ENCODE assay signal across 9 cellular contexts in the genomic region with DNA sequence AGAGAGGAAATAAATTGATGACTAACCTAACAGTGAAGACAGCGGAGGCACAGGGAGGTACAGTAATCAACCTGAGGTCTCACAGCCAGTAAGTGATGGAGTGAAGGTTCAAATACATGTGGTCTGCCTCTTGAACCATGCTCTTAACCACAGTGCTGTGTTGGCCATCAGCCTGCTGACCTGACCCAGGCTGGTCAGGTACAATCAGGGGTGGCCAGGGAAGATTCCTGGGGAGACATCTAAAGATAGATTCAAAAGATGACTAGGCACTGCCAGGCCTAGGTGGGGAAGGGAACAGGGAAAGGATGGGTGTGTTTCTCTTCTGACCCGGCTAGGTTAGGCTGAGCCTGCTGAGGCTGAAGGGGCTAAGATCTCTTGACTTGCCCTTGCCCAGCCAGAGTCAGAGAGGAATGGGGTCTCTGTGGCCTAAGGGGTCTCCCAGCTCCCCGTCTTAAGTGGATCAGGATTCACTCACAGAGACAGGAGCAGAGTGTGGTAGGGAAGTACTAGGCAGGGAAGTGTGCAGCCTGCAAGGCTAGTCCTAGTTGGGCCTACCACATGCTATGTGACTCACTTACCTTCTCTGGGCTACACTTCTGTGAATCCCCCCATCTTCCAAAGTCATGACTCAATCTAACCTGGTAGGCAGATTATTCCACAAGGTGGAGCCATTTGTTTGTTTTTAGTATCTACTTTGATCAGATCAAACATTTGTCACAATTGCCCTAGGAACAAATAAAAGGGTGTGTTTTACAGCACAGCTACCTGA. TPM values are rescaled to one million over a fixed set of nuclear protein-coding genes. Genes with fewer than 3 reads are reported as not detected.
DNase-seq lines count a peak whose midpoint lies in the region; ATAC-seq and TF ChIP-seq lines count a peak whose summit lies in the region.
"Had no signal": no experiment of that assay in that cellular context is flagged by ENCODE, and none has a peak within 500 bp of the region (broad histone marks: within the 10 kb centered on the region; RNA-seq: fewer than 3 reads in every experiment).

No MANE protein-coding gene starts in this region.

- H3K4me3 Mint-ChIP-seq in MCF 10A (ENCODE audit: unreplicated experiment): no peak overlapping the region
- no peak overlapping the region for H3K4me3 Mint-ChIP-seq in type B pancreatic cell

- H3K27me3 Mint-ChIP-seq in MCF 10A (ENCODE audit: insufficient read depth, unreplicated experiment): no peaks in the 10 kb centered on the region
- H3K27me3 Mint-ChIP-seq in type B pancreatic cell: no peaks in the 10 kb centered on the region

- H3K4me3 ChIP-seq in liver (ENCODE audit: low read depth in 1 of 3, low read length in 3 of 3): no peak overlapping the region
- H3K4me3 ChIP-seq: BLaER1 treated with 17β-estradiol and CSF1 and Interleukin-3, amounts not matched to agents 10 nM and 100 nM had no signal

- TF ChIP-seq CTCF in MCF 10A (IDR thresholded peaks at IDR 0.05; ENCODE audit: unreplicated experiment) (peak; percentile 51), liver (IDR thresholded peaks at IDR 0.05; ENCODE audit: low read depth, low read length, missing input control) (peak; percentile 61), type B pancreatic cell (conservative IDR thresholded peaks at IDR 0.05) (peak; percentile 63)

- no peak overlapping the region for H3K9ac ChIP-seq in liver (ENCODE audit: low read depth in 1 of 2, low read length in 2 of 2)

- ATAC-seq in SK-N-SH treated with all-trans-retinoic acid at 6 μM for 48 hours (peak; percentile 73), HG02970 (IDR thresholded peaks at IDR 0.05; ENCODE audit: low FRiP score, unreplicated experiment) (no peak)

- CTCF ChIA-PET in MCF 10A (lab: Yijun Ruan, JAX): interaction anchor here (0.6 to 3.8 kb wide), 19 partner anchors 16 to 615 kb away, joined by 3 to 24 read pairs (median 4); partner anchors contain the start of gene MEI1

- intact Hi-C loops in MCF 10A (cut with micrococcal nuclease): loop anchor here (1.0 to 5.0 kb wide), 4 partner anchors 35 to 290 kb away; no protein-coding TSS in a partner anchor

- H3K9me3 Mint-ChIP-seq in MCF 10A (ENCODE audit: unreplicated experiment): no peaks in the 10 kb centered on the region
- H3K9me3 Mint-ChIP-seq in type B pancreatic cell: no peaks in the 10 kb centered on the region

- peak overlapping the region; percentile 1 for H3K27ac Mint-ChIP-seq in MCF 10A (ENCODE audit: low read depth, unreplicated experiment)
- peak overlapping the region; percentile 55 for H3K27ac Mint-ChIP-seq in type B pancreatic cell

- H3K27ac ChIP-seq in KOPT-K1 (ENCODE audit: low read depth, low read length, poor library complexity, severe bottlenecking): peak overlapping the region; percentile 5
- no peak overlapping the region for H3K27ac ChIP-seq in liver (ENCODE audit: low read depth in 1 of 2, low read length in 2 of 2)

- POLR2A ChIA-PET in MCF 10A (lab: Yijun Ruan, JAX): interaction anchor here (0.6 to 2.2 kb wide), 3 partner anchors 10 to 889 kb away, joined by 3 to 6 read pairs (median 3); partner anchors contain the start of gene SREBF2

- no peaks in the 10 kb centered on the region for H3K4me1 Mint-ChIP-seq in MCF 10A (ENCODE audit: insufficient read depth, unreplicated experiment)
- H3K4me1 Mint-ChIP-seq in type B pancreatic cell (ENCODE audit: unreplicated experiment): peaks cover 60% of the 10 kb centered on the region

- H3K9me3 ChIP-seq in KOPT-K1 (ENCODE audit: insufficient read depth, low read length, poor library complexity, severe bottlenecking): no peaks in the 10 kb centered on the region
- no peaks in the 10 kb centered on the region for H3K9me3 ChIP-seq in liver (ENCODE audit: control insufficient read depth in 4 of 4, low read length in 3 of 4)
- H3K9me3 ChIP-seq: BLaER1 treated with 17β-estradiol and CSF1 and Interleukin-3, amounts not matched to agents 10 nM and 100 nM had no signal

- no peaks in the 10 kb centered on the region for H3K4me1 ChIP-seq in liver (ENCODE audit: control insufficient read depth in 4 of 4, insufficient read depth in 4 of 4, low read length in 3 of 4)

- H3K36me3 Mint-ChIP-seq in MCF 10A (ENCODE audit: insufficient read depth, unreplicated experiment) (no peaks in the 10 kb centered on the region), type B pancreatic cell (peaks cover 17% of the 10 kb centered on the region)

- DNase-seq in NCI-H2081 (lab: John Stamatoyannopoulos, UW): peak; percentile 30 to 66
- DNase-seq in NCI-H2081 treated with DMSO at 0.1 percent for 48 hours (lab: John Stamatoyannopoulos, UW): no peak
- peak; percentile 71 for DNase-seq in MCF 10A (ENCODE audit: unreplicated experiment)
- DNase-seq in type B pancreatic cell (ENCODE audit: extremely low spot score, unreplicated experiment): no peak

- no TSS peak for BruUV-seq in MCF 10A (replicated peaks; lab: Mats Ljungman, UMichigan)

- WGBS in liver: 85% methylated on average over 3 of the region's 3 CpGs

- peak; percentile 86 to 91 for TF ChIP-seq RAD21 in liver (IDR thresholded peaks at IDR 0.05)

- H3K36me3 ChIP-seq in KOPT-K1 (ENCODE audit: insufficient read depth, low read length): peaks cover 78% of the 10 kb centered on the region
- peaks cover 0 to 4% (median 2%) of the 10 kb centered on the region in 4 donors for H3K36me3 ChIP-seq in liver (ENCODE audit: control insufficient read depth in 4 of 4, insufficient read depth in 3 of 4, low read depth in 1 of 4, low read length in 3 of 4)

- no peaks in the 10 kb centered on the region for H3K27me3 ChIP-seq in liver (ENCODE audit: control insufficient read depth in 4 of 4, insufficient read depth in 4 of 4, low read length in 3 of 4)
- H3K27me3 ChIP-seq: BLaER1 treated with 17β-estradiol and CSF1 and Interleukin-3, amounts not matched to agents 10 nM and 100 nM had no signal

TF ChIP-seq in SK-N-SH treated with all-trans-retinoic acid at 6 μM for 48 hours, 23 proteins besides CTCF, POLR2A, EP300 and RAD21:
- no peak for TF ChIP-seq POU6F1 (CRISPR knock-in tag; IDR thresholded peaks at IDR 0.05; ENCODE audit: borderline replicate concordance, low read depth)
- TF ChIP-seq ZNF8 (CRISPR knock-in tag; IDR thresholded peaks at IDR 0.05): peak; percentile 55; the same call in 1 of the 2 replicates
- no peak for TF ChIP-seq TCF4 (CRISPR knock-in tag; IDR thresholded peaks at IDR 0.05; ENCODE audit: borderline replicate concordance)

TF ChIP-seq in liver, 16 proteins besides CTCF, POLR2A, EP300 and RAD21 (continues in another document):
- no peak for TF ChIP-seq YY1 (IDR thresholded peaks at IDR 0.05)
- TF ChIP-seq EGR1 (IDR thresholded peaks at IDR 0.05; ENCODE audit: low read depth in 2 of 2): no peak
- no peak for TF ChIP-seq GABPA (IDR thresholded peaks at IDR 0.05 in 1 of 2, conservative IDR thresholded peaks at IDR 0.05 in 1 of 2)
- TF ChIP-seq, protein P1, sequence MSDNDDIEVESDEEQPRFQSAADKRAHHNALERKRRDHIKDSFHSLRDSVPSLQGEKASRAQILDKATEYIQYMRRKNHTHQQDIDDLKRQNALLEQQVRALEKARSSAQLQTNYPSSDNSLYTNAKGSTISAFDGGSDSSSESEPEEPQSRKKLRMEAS (IDR thresholded peaks at IDR 0.05): no peak
- no peak for TF ChIP-seq SP1 (IDR thresholded peaks at IDR 0.05)
- TF ChIP-seq, protein P2, sequence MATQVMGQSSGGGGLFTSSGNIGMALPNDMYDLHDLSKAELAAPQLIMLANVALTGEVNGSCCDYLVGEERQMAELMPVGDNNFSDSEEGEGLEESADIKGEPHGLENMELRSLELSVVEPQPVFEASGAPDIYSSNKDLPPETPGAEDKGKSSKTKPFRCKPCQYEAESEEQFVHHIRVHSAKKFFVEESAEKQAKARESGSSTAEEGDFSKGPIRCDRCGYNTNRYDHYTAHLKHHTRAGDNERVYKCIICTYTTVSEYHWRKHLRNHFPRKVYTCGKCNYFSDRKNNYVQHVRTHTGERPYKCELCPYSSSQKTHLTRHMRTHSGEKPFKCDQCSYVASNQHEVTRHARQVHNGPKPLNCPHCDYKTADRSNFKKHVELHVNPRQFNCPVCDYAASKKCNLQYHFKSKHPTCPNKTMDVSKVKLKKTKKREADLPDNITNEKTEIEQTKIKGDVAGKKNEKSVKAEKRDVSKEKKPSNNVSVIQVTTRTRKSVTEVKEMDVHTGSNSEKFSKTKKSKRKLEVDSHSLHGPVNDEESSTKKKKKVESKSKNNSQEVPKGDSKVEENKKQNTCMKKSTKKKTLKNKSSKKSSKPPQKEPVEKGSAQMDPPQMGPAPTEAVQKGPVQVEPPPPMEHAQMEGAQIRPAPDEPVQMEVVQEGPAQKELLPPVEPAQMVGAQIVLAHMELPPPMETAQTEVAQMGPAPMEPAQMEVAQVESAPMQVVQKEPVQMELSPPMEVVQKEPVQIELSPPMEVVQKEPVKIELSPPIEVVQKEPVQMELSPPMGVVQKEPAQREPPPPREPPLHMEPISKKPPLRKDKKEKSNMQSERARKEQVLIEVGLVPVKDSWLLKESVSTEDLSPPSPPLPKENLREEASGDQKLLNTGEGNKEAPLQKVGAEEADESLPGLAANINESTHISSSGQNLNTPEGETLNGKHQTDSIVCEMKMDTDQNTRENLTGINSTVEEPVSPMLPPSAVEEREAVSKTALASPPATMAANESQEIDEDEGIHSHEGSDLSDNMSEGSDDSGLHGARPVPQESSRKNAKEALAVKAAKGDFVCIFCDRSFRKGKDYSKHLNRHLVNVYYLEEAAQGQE (IDR thresholded peaks at IDR 0.05): no peak
- no peak for TF ChIP-seq ZBTB33 (IDR thresholded peaks at IDR 0.05)
- no peak for TF ChIP-seq TAF1 (conservative IDR thresholded peaks at IDR 0.05)
- no peak for TF ChIP-seq FOXA2 (IDR thresholded peaks at IDR 0.05)
- TF ChIP-seq RXRA (IDR thresholded peaks at IDR 0.05): no peak
- no peak for TF ChIP-seq HNF4G (IDR thresholded peaks at IDR 0.05)

RNA-seq across cellular contexts. Expression of gene SREBF2, which starts 10.4 kb away (rescaled TPM):
- total RNA-seq in MCF 10A (2022): 88.4 and 104 TPM in 2 replicates
- total RNA-seq in liver: 10 to 100 TPM; 60.0 to 69.6 TPM
- 10 to 100 TPM; 18.3 to 54.5 TPM for polyA plus RNA-seq in liver
- 110 and 119 TPM in 2 replicates for total RNA-seq in type B pancreatic cell (ENCODE audit: low replicate concordance)

RNA-seq across cellular contexts. Expression of gene CCDC134, which starts 22.0 kb away (rescaled TPM):
- total RNA-seq in MCF 10A (2022) (4.0 and 4.3 TPM in 2 replicates), liver (10 to 100 TPM; 10.7 to 13.2 TPM), type B pancreatic cell (ENCODE audit: low replicate concordance) (13.2 and 19.6 TPM in 2 replicates)
- 1 to 10 TPM; 2.0 TPM for polyA plus RNA-seq in liver

Comparison
In these comparisons a context has a peak if more than half of its experiments do, and no peak if none do; other contexts are left out.
1. DNase-seq: peak in NCI-H2081 (2 of 2) and MCF 10A (single experiment); none in NCI-H2081 treated with DMSO at 0.1 percent for 48 hours (single experiment) and type B pancreatic cell (single experiment).
2. Peak in every context shown above with its lines, with median percentiles within 50 percentile points of each other: CTCF ChIP-seq.